ENCODE assay signal across 1 cellular context in the genomic region with DNA sequence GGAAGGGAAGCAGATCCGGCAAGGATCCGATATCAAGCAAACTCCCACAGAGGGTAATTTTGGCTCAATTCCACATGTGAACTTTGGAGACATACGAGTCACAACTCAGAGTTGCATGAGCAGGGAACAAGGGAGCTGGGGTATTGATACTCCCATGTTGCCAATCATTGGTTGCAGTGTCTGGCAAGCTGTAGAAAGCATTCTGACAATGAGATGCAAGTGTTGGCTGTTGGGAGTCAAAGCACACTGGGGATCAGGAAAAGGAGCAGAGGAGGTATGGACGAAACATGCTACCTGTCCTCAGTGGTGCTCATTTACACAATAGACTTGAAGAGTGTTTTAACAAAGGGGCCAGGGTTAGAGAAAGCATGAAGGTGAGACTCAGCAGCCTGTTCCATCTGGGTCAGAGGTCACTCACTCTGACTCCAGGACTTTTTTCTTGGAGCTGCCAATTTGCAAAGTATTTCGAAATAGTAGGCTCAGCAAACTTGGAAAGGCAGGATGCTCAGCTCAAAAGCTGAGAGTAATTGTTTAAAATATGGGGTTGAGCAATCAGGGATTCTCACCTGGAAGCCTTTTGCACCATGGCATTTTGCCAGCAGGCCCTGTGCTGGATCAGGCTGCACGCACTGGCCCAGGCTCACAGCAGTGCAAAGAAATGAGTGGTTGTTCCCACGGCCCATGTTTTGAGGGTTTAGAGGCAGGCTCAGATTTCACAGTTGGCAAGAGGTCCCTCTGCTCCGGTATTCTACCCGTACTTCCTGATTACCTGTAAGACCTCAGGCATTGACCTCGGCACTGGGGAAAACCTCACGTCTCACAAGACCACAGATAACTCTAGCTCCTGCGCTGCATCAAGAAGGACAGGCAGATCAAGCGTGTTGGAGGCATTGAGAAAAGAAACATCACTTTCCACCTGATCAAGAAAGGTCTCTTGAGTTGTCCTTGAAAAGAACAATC.
A peak's percentile ranks its signal among the peaks of the same experiment; 100 is the strongest.
TF ChIP-seq lines count a peak whose summit lies in the region.

No MANE protein-coding gene starts in this region.

TF ChIP-seq in HepG2, 621 proteins besides CTCF, POLR2A, EP300 and RAD21 (continued from another document and continues in another):
- TF ChIP-seq ZNF407 (CRISPR knock-in tag; IDR thresholded peaks at IDR 0.05; ENCODE audit: not compliant biosample characterization) (no peak), TSC22D2 (CRISPR knock-in tag; IDR thresholded peaks at IDR 0.05; ENCODE audit: borderline replicate concordance) (0 out of 2 replicates have a peak, but pooled peaks have one; percentile 14), SP140L (CRISPR knock-in tag; IDR thresholded peaks at IDR 0.05; ENCODE audit: borderline replicate concordance) (no peak), ZNF850 (CRISPR knock-in tag; conservative IDR thresholded peaks at IDR 0.05) (no peak), ZNF207 (IDR thresholded peaks at IDR 0.05; ENCODE audit: borderline replicate concordance) (no peak), BRF2 (CRISPR knock-in tag; IDR thresholded peaks at IDR 0.05) (peak; percentile 80; the same call in 1 of the 2 replicates), AGO1 (IDR thresholded peaks at IDR 0.05; ENCODE audit: low read depth, low read length, poor library complexity, severe bottlenecking) (no peak), MTA1 (CRISPR knock-in tag; IDR thresholded peaks at IDR 0.05; ENCODE audit: borderline replicate concordance) (peak; percentile 99), SALL2 (CRISPR knock-in tag; IDR thresholded peaks at IDR 0.05) (peak; percentile 92), PLSCR1 (CRISPR knock-in tag; IDR thresholded peaks at IDR 0.05; ENCODE audit: borderline replicate concordance) (no peak), ARNTL (CRISPR knock-in tag; IDR thresholded peaks at IDR 0.05) (peak; percentile 89), CENPT (CRISPR knock-in tag; IDR thresholded peaks at IDR 0.05; ENCODE audit: low read depth) (no peak), ZNF253 (CRISPR knock-in tag; IDR thresholded peaks at IDR 0.05; ENCODE audit: borderline replicate concordance) (no peak), ZBTB46 (CRISPR knock-in tag; IDR thresholded peaks at IDR 0.05; ENCODE audit: borderline replicate concordance) (0 out of 2 replicates have a peak, but pooled peaks have one; percentile 63), ZNF784 (CRISPR knock-in tag; IDR thresholded peaks at IDR 0.05; ENCODE audit: borderline replicate concordance) (peak; percentile 86), NFE2L2 (IDR thresholded peaks at IDR 0.05; ENCODE audit: low read length) (no peak), ARNT (IDR thresholded peaks at IDR 0.05) (no peak), GABPB1 (CRISPR knock-in tag; IDR thresholded peaks at IDR 0.05) (peak; percentile 59; the same call in 1 of the 2 replicates), ZNF704 (CRISPR knock-in tag; IDR thresholded peaks at IDR 0.05; ENCODE audit: borderline replicate concordance) (peak; percentile 78; the same call in 1 of the 2 replicates), JDP2 (CRISPR knock-in tag; IDR thresholded peaks at IDR 0.05; ENCODE audit: borderline replicate concordance) (no peak), ZNF674 (CRISPR knock-in tag; IDR thresholded peaks at IDR 0.05; ENCODE audit: low read depth) (no peak), AKAP8 (CRISPR knock-in tag; IDR thresholded peaks at IDR 0.05) (peak; percentile 87; the same call in 1 of the 2 replicates), CCAR2 (optimal IDR thresholded peaks at IDR 0.05; ENCODE audit: low read depth, low read length) (no peak), ZNF605 (CRISPR knock-in tag; IDR thresholded peaks at IDR 0.05) (peak; percentile 93), SNAPC5 (CRISPR knock-in tag; IDR thresholded peaks at IDR 0.05; ENCODE audit: borderline replicate concordance) (no peak), ETV5 (CRISPR knock-in tag; IDR thresholded peaks at IDR 0.05; ENCODE audit: borderline replicate concordance) (peak; percentile 86), BORCS8-MEF2B (CRISPR knock-in tag; IDR thresholded peaks at IDR 0.05) (peak; percentile 91), ZMAT3 (CRISPR knock-in tag; conservative IDR thresholded peaks at IDR 0.05) (peak; percentile 81), MIER2 (CRISPR knock-in tag; IDR thresholded peaks at IDR 0.05) (peak; percentile 82), ZNF17 (CRISPR knock-in tag; IDR thresholded peaks at IDR 0.05) (no peak), ZMYM4 (CRISPR knock-in tag; IDR thresholded peaks at IDR 0.05) (peak; percentile 75), ZNF569 (CRISPR knock-in tag; IDR thresholded peaks at IDR 0.05; ENCODE audit: borderline replicate concordance) (no peak), ZNF746 (CRISPR knock-in tag; IDR thresholded peaks at IDR 0.05) (peak; percentile 93), DNMT3B (CRISPR knock-in tag; conservative IDR thresholded peaks at IDR 0.05) (no peak), FOXM1 (CRISPR knock-in tag; IDR thresholded peaks at IDR 0.05) (0 out of 2 replicates have a peak, but pooled peaks have one; percentile 7)
- TF ChIP-seq, protein P1, sequence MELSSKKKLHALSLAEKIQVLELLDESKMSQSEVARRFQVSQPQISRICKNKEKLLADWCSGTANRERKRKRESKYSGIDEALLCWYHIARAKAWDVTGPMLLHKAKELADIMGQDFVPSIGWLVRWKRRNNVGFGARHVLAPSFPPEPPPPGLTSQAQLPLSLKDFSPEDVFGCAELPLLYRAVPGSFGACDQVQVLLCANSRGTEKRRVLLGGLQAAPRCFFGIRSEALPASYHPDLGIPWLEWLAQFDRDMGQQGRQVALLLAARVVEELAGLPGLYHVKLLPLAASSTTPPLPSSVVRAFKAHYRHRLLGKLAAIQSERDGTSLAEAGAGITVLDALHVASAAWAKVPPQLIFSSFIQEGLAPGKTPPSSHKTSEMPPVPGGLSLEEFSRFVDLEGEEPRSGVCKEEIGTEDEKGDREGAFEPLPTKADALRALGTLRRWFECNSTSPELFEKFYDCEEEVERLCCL (CRISPR knock-in tag; IDR thresholded peaks at IDR 0.05; ENCODE audit: borderline replicate concordance): no peak
- TF ChIP-seq, protein P2, sequence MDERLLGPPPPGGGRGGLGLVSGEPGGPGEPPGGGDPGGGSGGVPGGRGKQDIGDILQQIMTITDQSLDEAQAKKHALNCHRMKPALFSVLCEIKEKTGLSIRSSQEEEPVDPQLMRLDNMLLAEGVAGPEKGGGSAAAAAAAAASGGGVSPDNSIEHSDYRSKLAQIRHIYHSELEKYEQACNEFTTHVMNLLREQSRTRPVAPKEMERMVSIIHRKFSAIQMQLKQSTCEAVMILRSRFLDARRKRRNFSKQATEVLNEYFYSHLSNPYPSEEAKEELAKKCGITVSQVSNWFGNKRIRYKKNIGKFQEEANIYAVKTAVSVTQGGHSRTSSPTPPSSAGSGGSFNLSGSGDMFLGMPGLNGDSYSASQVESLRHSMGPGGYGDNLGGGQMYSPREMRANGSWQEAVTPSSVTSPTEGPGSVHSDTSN (CRISPR knock-in tag; IDR thresholded peaks at IDR 0.05): no peak
